Comparison of ENCODE assay signal across 24 cellular contexts in the genomic region with DNA sequence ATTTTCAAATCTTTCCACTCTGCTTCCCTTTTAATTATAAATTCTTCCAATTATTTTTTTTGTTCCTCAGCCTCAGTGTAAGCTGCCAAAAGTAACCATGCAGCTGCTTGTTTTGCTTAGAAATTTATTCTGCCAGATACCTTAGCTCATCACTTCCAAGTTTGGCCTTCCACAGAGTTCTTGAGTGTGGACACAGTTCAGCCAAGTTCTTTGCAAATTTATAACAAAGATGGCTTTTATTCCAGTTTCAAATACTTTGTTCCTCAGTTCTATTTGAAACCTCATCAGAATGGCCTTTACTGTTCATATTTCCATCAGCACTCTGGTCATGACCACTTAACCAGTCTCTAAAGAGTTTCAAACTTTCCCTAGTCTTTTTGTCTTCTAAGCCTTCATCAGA. TPM values are rescaled to one million over a fixed set of nuclear protein-coding genes. Genes with fewer than 3 reads are reported as not detected.
DNase-seq lines count a peak whose midpoint lies in the region; ATAC-seq, FAIRE-seq and TF ChIP-seq lines count a peak whose summit lies in the region.
"Had no signal": no experiment of that assay in that cellular context is flagged by ENCODE, and none has a peak within 500 bp of the region (broad histone marks: within the 10 kb centered on the region; RNA-seq: fewer than 3 reads in every experiment).

No MANE protein-coding gene starts in this region.

- no peaks in the 10 kb centered on the region for H4K20me1 ChIP-seq in astrocyte (ENCODE audit: insufficient read depth, low read length)
- H4K20me1 ChIP-seq: BLaER1 had no signal

- TF ChIP-seq POLR2A in H54 (IDR thresholded peaks at IDR 0.05; ENCODE audit: low read depth, low read length), result no peak

- H3K4me3 ChIP-seq in astrocyte (ENCODE audit: insufficient read depth, low read depth, low read length) (no peak overlapping the region), stomach smooth muscle (ENCODE audit: low read length in 2 of 2) (no peak overlapping the region)
- H3K4me3 ChIP-seq: adrenal gland, BLaER1 had no signal

- DNase-seq in Calu3 (no peak), astrocyte (ENCODE audit: low read depth) (peak; percentile 29), globus pallidus (ENCODE audit: low spot score) (peak; percentile 36), DMS79 treated with DMSO at 0.1 percent for 48 hours (lab: John Stamatoyannopoulos, UW) (no peak), NCI-H69 (lab: John Stamatoyannopoulos, UW) (no peak), H54 (ENCODE audit: insufficient read length, low spot score) (no peak)
- DNase-seq in natural killer cell treated with Interleukin-12 subunit alpha and Interleukin-12 subunit beta and Interleukin-15 and Interleukin-18, amount 100 ng/mL, for 72 hours (ENCODE audit: low spot score), result no peak
- DNase-seq: activated CD4-positive, alpha-beta T cell treated with anti-CD3 and anti-CD28 coated beads, Interleukin-2, amount 10 ng/mL, durations not matched to agents 7 days and 5 days; activated naive CD4-positive, alpha-beta T cell treated with Interleukin-2 at 50 U/mL for 16 hours; activated T-cell treated with anti-CD3 and anti-CD28 coated beads, Interleukin-2, amount 50 U/mL, for 48 hours; adrenal gland; cortex of kidney; DND-41; NCI-H2029 treated with DMSO at 0.1 percent for 48 hours had no signal

- H3K4me1 ChIP-seq in astrocyte (ENCODE audit: insufficient read depth, low read length), result peaks cover 19% of the 10 kb centered on the region
- peaks cover 34% of the 10 kb centered on the region for H3K4me1 ChIP-seq in stomach smooth muscle (ENCODE audit: control insufficient read depth, insufficient read depth, low read length)
- H3K4me1 ChIP-seq: BLaER1 had no signal

- H3K4me1 Mint-ChIP-seq in Calu3 (ENCODE audit: low read depth, unreplicated experiment) (peaks cover 40% of the 10 kb centered on the region), astrocyte (ENCODE audit: low read depth, unreplicated experiment) (peaks cover 9% of the 10 kb centered on the region)
- H3K4me1 Mint-ChIP-seq in natural killer cell treated with Interleukin-12 subunit alpha and Interleukin-12 subunit beta and Interleukin-15 and Interleukin-18, amount 100 ng/mL, for 72 hours (ENCODE audit: low read depth in 2 of 2), result peaks cover 0 to 4% of the 10 kb centered on the region in 2 donors
- H3K4me1 Mint-ChIP-seq: activated CD4-positive, alpha-beta T cell treated with anti-CD3 and anti-CD28 coated beads, Interleukin-2, amount 10 ng/mL, durations not matched to agents 7 days and 5 days had no signal

- TF ChIP-seq CTCF in Calu3 (IDR thresholded peaks at IDR 0.05; ENCODE audit: unreplicated experiment) (no peak), astrocyte (IDR thresholded peaks at IDR 0.05; ENCODE audit: insufficient read depth, low read depth, low read length) (no peak)

- H2AFZ ChIP-seq in astrocyte (ENCODE audit: low read depth, low read length), result no peak overlapping the region

- H3K9me3 ChIP-seq in astrocyte (ENCODE audit: insufficient read depth, low read depth, low read length), result peaks cover 9% of the 10 kb centered on the region
- H3K9me3 ChIP-seq in stomach smooth muscle (ENCODE audit: control insufficient read depth in 2 of 2, low read length in 2 of 2), result no peaks in the 10 kb centered on the region
- H3K9me3 ChIP-seq: adrenal gland had no signal

- peak overlapping the region; percentile 70 for H3K27ac Mint-ChIP-seq in Calu3 (ENCODE audit: unreplicated experiment)
- no peak overlapping the region for H3K27ac Mint-ChIP-seq in astrocyte (ENCODE audit: unreplicated experiment)
- H3K27ac Mint-ChIP-seq in natural killer cell treated with Interleukin-12 subunit alpha and Interleukin-12 subunit beta and Interleukin-15 and Interleukin-18, amount 100 ng/mL, for 72 hours, result no peak overlapping the region
- H3K27ac Mint-ChIP-seq: activated CD4-positive, alpha-beta T cell treated with anti-CD3 and anti-CD28 coated beads, Interleukin-2, amount 10 ng/mL, durations not matched to agents 7 days and 5 days; progenitor cell of endocrine pancreas had no signal

- H3K79me2 ChIP-seq in astrocyte (ENCODE audit: insufficient read depth, low read length), result no peaks in the 10 kb centered on the region

- H3K4me3 Mint-ChIP-seq in Calu3 (ENCODE audit: low read depth, unreplicated experiment) (peak overlapping the region; percentile 10), astrocyte (ENCODE audit: unreplicated experiment) (no peak overlapping the region)
- H3K4me3 Mint-ChIP-seq in natural killer cell treated with Interleukin-12 subunit alpha and Interleukin-12 subunit beta and Interleukin-15 and Interleukin-18, amount 100 ng/mL, for 72 hours, result no peak overlapping the region
- H3K4me3 Mint-ChIP-seq: activated CD4-positive, alpha-beta T cell treated with anti-CD3 and anti-CD28 coated beads, Interleukin-2, amount 10 ng/mL, durations not matched to agents 7 days and 5 days had no signal

- H3K9me3 Mint-ChIP-seq in Calu3 (ENCODE audit: low read depth, unreplicated experiment), result peaks cover 16% of the 10 kb centered on the region
- H3K9me3 Mint-ChIP-seq in astrocyte (ENCODE audit: unreplicated experiment), result peaks cover 16% of the 10 kb centered on the region
- no peaks in the 10 kb centered on the region for H3K9me3 Mint-ChIP-seq in natural killer cell treated with Interleukin-12 subunit alpha and Interleukin-12 subunit beta and Interleukin-15 and Interleukin-18, amount 100 ng/mL, for 72 hours

- H3K27me3 Mint-ChIP-seq in Calu3 (ENCODE audit: unreplicated experiment) (peaks cover 24% of the 10 kb centered on the region), astrocyte (ENCODE audit: low read depth, unreplicated experiment) (peaks cover 16% of the 10 kb centered on the region)
- H3K27me3 Mint-ChIP-seq in natural killer cell treated with Interleukin-12 subunit alpha and Interleukin-12 subunit beta and Interleukin-15 and Interleukin-18, amount 100 ng/mL, for 72 hours, result peaks cover 16 to 28% of the 10 kb centered on the region in 2 donors

- H3K27ac ChIP-seq in astrocyte (ENCODE audit: low read depth, low read length) (peak overlapping the region; percentile 14), stomach smooth muscle (ENCODE audit: low read length) (peak overlapping the region; percentile 53)
- H3K27ac ChIP-seq: adrenal gland, BLaER1, VCaP had no signal

- BruUV-seq in Calu3 (replicated peaks; lab: Mats Ljungman, UMichigan), result no TSS peak

- intact Hi-C loops in Calu3 (cut with micrococcal nuclease; ENCODE audit: unreplicated experiment), result loop anchor here (1.0 kb wide), 1 partner anchor 20 kb away; no protein-coding TSS in a partner anchor

- ATAC-seq in natural killer cell treated with Interleukin-12 subunit alpha and Interleukin-12 subunit beta and Interleukin-15 and Interleukin-18, amount 100 ng/mL, for 72 hours, result no peak
- ATAC-seq: HepG2 had no signal

- CTCF ChIA-PET in Calu3 (lab: Charles Lee), result interaction anchor here (0.5 to 1.0 kb wide), 4 partner anchors 13 to 94 kb away, joined by 3 to 7 read pairs (median 4); a partner anchor contains a TSS

- no peak overlapping the region for H3K9ac ChIP-seq in astrocyte (ENCODE audit: low read length)
- no peak overlapping the region for H3K9ac ChIP-seq in stomach smooth muscle (ENCODE audit: low read length in 2 of 2)
- H3K9ac ChIP-seq: BLaER1 had no signal

- peak overlapping the region; percentile 16 for H3K4me2 ChIP-seq in astrocyte (ENCODE audit: low read length)
- H3K4me2 ChIP-seq: BLaER1 had no signal

- H3K27me3 ChIP-seq in astrocyte (ENCODE audit: insufficient read depth, low read length) (peaks cover 2% of the 10 kb centered on the region), stomach smooth muscle (ENCODE audit: control insufficient read depth in 1 of 2, insufficient read depth in 2 of 2, low read length in 2 of 2) (no peaks in the 10 kb centered on the region)
- H3K27me3 ChIP-seq: adrenal gland, BLaER1 had no signal

- H3K36me3 Mint-ChIP-seq in Calu3 (ENCODE audit: insufficient read depth, unreplicated experiment), result no peaks in the 10 kb centered on the region
- peaks cover 2% of the 10 kb centered on the region for H3K36me3 Mint-ChIP-seq in astrocyte (ENCODE audit: low read depth, unreplicated experiment)
- H3K36me3 Mint-ChIP-seq in natural killer cell treated with Interleukin-12 subunit alpha and Interleukin-12 subunit beta and Interleukin-15 and Interleukin-18, amount 100 ng/mL, for 72 hours, result no peaks in the 10 kb centered on the region

- peak; percentile 45 for FAIRE-seq in astrocyte (lab: Jason Lieb, UNC)
- FAIRE-seq in H54 (lab: Jason Lieb, UNC), result no peak
- FAIRE-seq: endometrium, GM12891, HepG2, urothelium cell line had no signal

- H3K36me3 ChIP-seq in astrocyte (ENCODE audit: insufficient read depth, low read length) (no peaks in the 10 kb centered on the region), stomach smooth muscle (ENCODE audit: control insufficient read depth in 2 of 2, insufficient read depth in 2 of 2, low read length in 2 of 2) (no peaks in the 10 kb centered on the region)
- H3K36me3 ChIP-seq: adrenal gland, BLaER1 had no signal

RNA-seq across cellular contexts. Expression of a gene that starts 10.3 kb away (rescaled TPM):
- total RNA-seq in Calu3 (2022) (not detected in 2 replicates), astrocyte (not detected in 2 replicates)
- not detected for total RNA-seq in natural killer cell treated with Interleukin-12 subunit alpha and Interleukin-12 subunit beta and Interleukin-15 and Interleukin-18, amount 100 ng/mL, for 72 hours
- total RNA-seq: activated CD4-positive, alpha-beta T cell treated with anti-CD3 and anti-CD28 coated beads, Interleukin-2, amount 10 ng/mL, durations not matched to agents 7 days and 5 days; adrenal gland; HepG2; OCI-LY7; progenitor cell of endocrine pancreas; skeletal muscle tissue had no signal

Comparison
In these comparisons a context has a peak if more than half of its experiments do, and no peak if none do; other contexts are left out.
1. DNase-seq: peak in astrocyte (single experiment) and globus pallidus (single experiment); none in Calu3 (single experiment), natural killer cell treated with Interleukin-12 subunit alpha and Interleukin-12 subunit beta and Interleukin-15 and Interleukin-18, amount 100 ng/mL, for 72 hours (single experiment), DMS79 treated with DMSO at 0.1 percent for 48 hours (single experiment), NCI-H69 (single experiment) and H54 (single experiment).